Comparison of ENCODE assay signal across 1 cellular context in the genomic region with DNA sequence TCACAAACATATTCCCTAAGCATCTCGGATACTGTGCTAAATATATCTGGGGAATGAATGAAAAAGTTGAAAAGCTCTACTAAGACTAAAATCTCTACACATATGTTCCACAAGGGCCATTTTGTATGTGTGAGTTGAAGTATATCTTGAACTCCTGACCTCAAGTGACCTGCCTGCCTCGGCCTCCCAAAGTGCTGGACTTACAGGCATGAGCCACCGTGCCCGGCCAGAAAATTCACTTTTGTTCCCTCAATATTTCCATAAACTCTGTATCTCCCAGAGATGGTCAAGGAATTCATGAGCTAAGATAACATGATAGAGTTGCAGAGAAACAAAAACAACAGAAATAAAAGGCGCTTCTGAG.
TF ChIP-seq lines count a peak whose summit lies in the region.

No MANE protein-coding gene starts in this region.

TF ChIP-seq in IMR-90, 13 proteins besides CTCF, POLR2A, EP300 and RAD21:
- TF ChIP-seq NFE2L2 (IDR thresholded peaks at IDR 0.05; ENCODE audit: low read depth, low read length) (no peak), CEBPB (IDR thresholded peaks at IDR 0.05; ENCODE audit: low read depth, low read length) (no peak), RCOR1 (IDR thresholded peaks at IDR 0.05; ENCODE audit: insufficient replicate concordance, low read length) (no peak), MAZ (IDR thresholded peaks at IDR 0.05; ENCODE audit: borderline replicate concordance, low read depth, low read length) (no peak), RFX5 (IDR thresholded peaks at IDR 0.05; ENCODE audit: low read depth, low read length) (no peak), CHD1 (IDR thresholded peaks at IDR 0.05; ENCODE audit: low read depth, low read length) (no peak), MXI1 (IDR thresholded peaks at IDR 0.05; ENCODE audit: borderline replicate concordance, low read depth, low read length) (no peak), MAFK (IDR thresholded peaks at IDR 0.05; ENCODE audit: low read depth, low read length) (no peak), FOS (IDR thresholded peaks at IDR 0.05; ENCODE audit: low read depth, low read length) (no peak), BHLHE40 (IDR thresholded peaks at IDR 0.05; ENCODE audit: low read depth, low read length) (no peak), SMC3 (IDR thresholded peaks at IDR 0.05; ENCODE audit: low read depth, low read length) (no peak)
- TF ChIP-seq, protein P1, sequence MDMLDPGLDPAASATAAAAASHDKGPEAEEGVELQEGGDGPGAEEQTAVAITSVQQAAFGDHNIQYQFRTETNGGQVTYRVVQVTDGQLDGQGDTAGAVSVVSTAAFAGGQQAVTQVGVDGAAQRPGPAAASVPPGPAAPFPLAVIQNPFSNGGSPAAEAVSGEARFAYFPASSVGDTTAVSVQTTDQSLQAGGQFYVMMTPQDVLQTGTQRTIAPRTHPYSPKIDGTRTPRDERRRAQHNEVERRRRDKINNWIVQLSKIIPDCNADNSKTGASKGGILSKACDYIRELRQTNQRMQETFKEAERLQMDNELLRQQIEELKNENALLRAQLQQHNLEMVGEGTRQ (IDR thresholded peaks at IDR 0.05; ENCODE audit: low read depth, low read length) = no peak
- TF ChIP-seq, protein P2, sequence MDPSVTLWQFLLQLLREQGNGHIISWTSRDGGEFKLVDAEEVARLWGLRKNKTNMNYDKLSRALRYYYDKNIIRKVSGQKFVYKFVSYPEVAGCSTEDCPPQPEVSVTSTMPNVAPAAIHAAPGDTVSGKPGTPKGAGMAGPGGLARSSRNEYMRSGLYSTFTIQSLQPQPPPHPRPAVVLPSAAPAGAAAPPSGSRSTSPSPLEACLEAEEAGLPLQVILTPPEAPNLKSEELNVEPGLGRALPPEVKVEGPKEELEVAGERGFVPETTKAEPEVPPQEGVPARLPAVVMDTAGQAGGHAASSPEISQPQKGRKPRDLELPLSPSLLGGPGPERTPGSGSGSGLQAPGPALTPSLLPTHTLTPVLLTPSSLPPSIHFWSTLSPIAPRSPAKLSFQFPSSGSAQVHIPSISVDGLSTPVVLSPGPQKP (IDR thresholded peaks at IDR 0.05; ENCODE audit: borderline replicate concordance, low read depth, low read length) = no peak
